In genomic region chrX:2484721-2485459, GRCh38 we compare ENCODE assay signal across 12 cellular contexts. TPM values are rescaled to one million over a fixed set of nuclear protein-coding genes. Genes with fewer than 3 reads are reported as not detected.
DNase-seq lines count a peak whose midpoint lies in the region; ATAC-seq and TF ChIP-seq lines count a peak whose summit lies in the region.
"Had no signal": no experiment of that assay in that cellular context is flagged by ENCODE, and none has a peak within 500 bp of the region (broad histone marks: within the 10 kb centered on the region; RNA-seq: fewer than 3 reads in every experiment).

No MANE protein-coding gene starts in this region.

- no peaks in the 10 kb centered on the region for H3K27me3 ChIP-seq in brain microvascular endothelial cell (replicated peaks)
- no peaks in the 10 kb centered on the region for H3K27me3 ChIP-seq in heart right ventricle

- H3K9me3 ChIP-seq in heart right ventricle, result peaks cover 0 to 2% (median 0%) of the 10 kb centered on the region in 11 donors

- DNase-seq in AG10803 (ENCODE audit: low read depth) (peak; percentile 59), brain microvascular endothelial cell (peak; percentile 56), heart right ventricle (peak; percentile 26 to 29), progenitor cell of endocrine pancreas (ENCODE audit: low spot score, unreplicated experiment) (no peak), NCI-H128 (lab: John Stamatoyannopoulos, UW; ENCODE audit: unreplicated experiment) (no peak)
- no peak for DNase-seq in activated naive CD4-positive, alpha-beta T cell treated with Interleukin-2 at 50 U/mL for 16 hours
- DNase-seq in stimulated activated CD4-positive, alpha-beta T cell treated with anti-CD3 and anti-CD28 coated beads, Interleukin-2, amount 100 ng/mL, for 24 hours, result no peak
- DNase-seq: activated T-cell treated with anti-CD3 and anti-CD28 coated beads, Interleukin-2, amount 50 U/mL, for 1 hour; hypothalamus had no signal

- H3K4me3 ChIP-seq in AG10803 (ENCODE audit: low read length) (peak overlapping the region; percentile 51), brain microvascular endothelial cell (ENCODE audit: low read depth, low read length) (no peak overlapping the region), heart right ventricle (peak overlapping the region in 8 of 10 donors; percentile 4 to 40 (median 28))
- H3K4me3 ChIP-seq: SK-N-MC had no signal

- H3K27me3 Mint-ChIP-seq in progenitor cell of endocrine pancreas, result no peaks in the 10 kb centered on the region

- peak overlapping the region; percentile 76 for H3K27ac Mint-ChIP-seq in progenitor cell of endocrine pancreas

- ATAC-seq in heart right ventricle (peak in 7 of 8 donors; percentile 48 to 72 (median 64)), HG02938 (IDR thresholded peaks at IDR 0.05; ENCODE audit: unreplicated experiment) (no peak)

- H3K36me3 ChIP-seq in brain microvascular endothelial cell (replicated peaks) (peaks cover 35% of the 10 kb centered on the region), heart right ventricle (peaks cover 3 to 44% (median 37%) of the 10 kb centered on the region in 9 donors)

- peaks cover 5% of the 10 kb centered on the region for H3K4me1 Mint-ChIP-seq in progenitor cell of endocrine pancreas (ENCODE audit: low read depth)

- intact Hi-C loops in heart right ventricle (cut with DNase I), result loop anchor here in 1 of 10 donors (5.0 kb wide), 1 partner anchor 1158 kb away; no protein-coding TSS in a partner anchor

- no peak overlapping the region for H3K4me3 Mint-ChIP-seq in progenitor cell of endocrine pancreas (ENCODE audit: low read depth)

- H3K27ac ChIP-seq in brain microvascular endothelial cell, result peak overlapping the region; percentile 53
- H3K27ac ChIP-seq in heart right ventricle, result peak overlapping the region; percentile 63 to 80 (median 72)
- H3K27ac ChIP-seq: C4-2B, SK-N-MC had no signal

- peaks cover 0 to 38% (median 13%) of the 10 kb centered on the region in 9 donors for H3K4me1 ChIP-seq in heart right ventricle

- in situ Hi-C loops in brain microvascular endothelial cell (cut with HindIII; ENCODE audit: low pct_ligation_motif_present, low sequenced_read_pairs), result no loop called here

- TF ChIP-seq CTCF in AG10803 (conservative IDR thresholded peaks at IDR 0.05; ENCODE audit: low read length) (no peak), brain microvascular endothelial cell (IDR thresholded peaks at IDR 0.05; ENCODE audit: low read depth, low read length, missing control alignments) (no peak), heart right ventricle (IDR thresholded peaks at IDR 0.05) (no peak), progenitor cell of endocrine pancreas (IDR thresholded peaks at IDR 0.05; ENCODE audit: unreplicated experiment) (no peak)

- H3K36me3 Mint-ChIP-seq in progenitor cell of endocrine pancreas (ENCODE audit: insufficient read depth), result peaks cover 38% of the 10 kb centered on the region

- peaks cover 3% of the 10 kb centered on the region for H3K9me3 Mint-ChIP-seq in progenitor cell of endocrine pancreas (ENCODE audit: low read depth)

- WGBS in heart right ventricle, 2 donors, result 49 to 50% methylated on average over 25 of the region's 25 CpGs

RNA-seq across cellular contexts. Expression of gene DHRSX, which starts 15.9 kb away (rescaled TPM):
- total RNA-seq in heart right ventricle (10 to 100 TPM; 21.1 to 35.9 (median 28.5) TPM), progenitor cell of endocrine pancreas (61.0 and 65.4 TPM in 2 replicates)
- polyA plus RNA-seq in heart right ventricle, result 10 to 100 TPM; 13.8 to 20.5 TPM

RNA-seq across cellular contexts. Expression of gene ZBED1, which starts 15.9 kb away (rescaled TPM):
- total RNA-seq in heart right ventricle (10 to 100 TPM; 41.5 to 60.8 (median 54.4) TPM), progenitor cell of endocrine pancreas (57.5 and 59.6 TPM in 2 replicates)
- polyA plus RNA-seq in heart right ventricle, result 10 to 100 TPM; 19.0 to 23.6 TPM

Comparison
In these comparisons a context has a peak if more than half of its experiments do, and no peak if none do; other contexts are left out.
1. DNase-seq: peak in AG10803 (single experiment), brain microvascular endothelial cell (single experiment) and heart right ventricle (2 of 2); none in progenitor cell of endocrine pancreas (single experiment), activated naive CD4-positive, alpha-beta T cell treated with Interleukin-2 at 50 U/mL for 16 hours (single experiment), NCI-H128 (single experiment) and stimulated activated CD4-positive, alpha-beta T cell treated with anti-CD3 and anti-CD28 coated beads, Interleukin-2, amount 100 ng/mL, for 24 hours (0 of 2).